In genomic region chr4:140071806-140072205, GRCh38 we compare ENCODE assay signal across 8 cellular contexts.
DNase-seq lines count a peak whose midpoint lies in the region; ATAC-seq and TF ChIP-seq lines count a peak whose summit lies in the region.

No MANE protein-coding gene starts in this region.

- intact Hi-C loops in vagina (cut with DNase I): no loop called here

- TF ChIP-seq POLR2A in vagina (IDR thresholded peaks at IDR 0.05): no peak

- H3K36me3 Mint-ChIP-seq in chondrocyte (ENCODE audit: low read depth) (no peaks in the 10 kb centered on the region), progenitor cell of endocrine pancreas (ENCODE audit: insufficient read depth) (no peaks in the 10 kb centered on the region)

- H3K4me1 Mint-ChIP-seq in chondrocyte (ENCODE audit: low read depth): peaks cover 36% of the 10 kb centered on the region
- peaks cover 23% of the 10 kb centered on the region for H3K4me1 Mint-ChIP-seq in progenitor cell of endocrine pancreas (ENCODE audit: low read depth)

- H3K4me3 Mint-ChIP-seq in chondrocyte (ENCODE audit: unreplicated experiment) (peak overlapping the region; percentile 8), progenitor cell of endocrine pancreas (ENCODE audit: low read depth) (no peak overlapping the region)

- no peaks in the 10 kb centered on the region for H3K27me3 ChIP-seq in vagina

- H3K4me1 ChIP-seq in vagina: no peaks in the 10 kb centered on the region

- no peaks in the 10 kb centered on the region for H3K36me3 ChIP-seq in vagina

- H3K9me3 Mint-ChIP-seq in chondrocyte (ENCODE audit: low read depth) (no peaks in the 10 kb centered on the region), progenitor cell of endocrine pancreas (ENCODE audit: low read depth) (no peaks in the 10 kb centered on the region)

- ATAC-seq in GM18867 (IDR thresholded peaks at IDR 0.05; ENCODE audit: unreplicated experiment): peak; percentile 87
- peak; percentile 80 for ATAC-seq in HG03097 (IDR thresholded peaks at IDR 0.05; ENCODE audit: low FRiP score, unreplicated experiment)

- H3K27ac ChIP-seq in vagina: no peak overlapping the region

- H3K4me3 ChIP-seq in vagina: no peak overlapping the region

- peak overlapping the region; percentile 89 for H3K27ac Mint-ChIP-seq in chondrocyte (ENCODE audit: unreplicated experiment)
- no peak overlapping the region for H3K27ac Mint-ChIP-seq in progenitor cell of endocrine pancreas

- DNase-seq in UCSD-AML1 (lab: John Stamatoyannopoulos, UW; ENCODE audit: unreplicated experiment) (peak; percentile 64), chondrocyte (ENCODE audit: low spot score) (no peak), progenitor cell of endocrine pancreas (ENCODE audit: low spot score, unreplicated experiment) (no peak), vagina (ENCODE audit: extremely low spot score in 2 of 2) (no peak), COR-L47 (lab: John Stamatoyannopoulos, UW) (no peak)
- peak in 3 of 4 experiments; percentile 20 to 55 (median 42) for DNase-seq in stimulated activated CD4-positive, alpha-beta T cell treated with anti-CD3 and anti-CD28 coated beads, Interleukin-1b, Interleukin-23, amount 100 ng/mL, for 24 hours (ENCODE audit: low read depth in 4 of 4, low spot score in 1 of 4)

- TF ChIP-seq CTCF in chondrocyte (IDR thresholded peaks at IDR 0.05) (no peak), progenitor cell of endocrine pancreas (IDR thresholded peaks at IDR 0.05; ENCODE audit: unreplicated experiment) (no peak), vagina (IDR thresholded peaks at IDR 0.05) (no peak)

- H3K9me3 ChIP-seq in vagina: no peaks in the 10 kb centered on the region

- H3K27me3 Mint-ChIP-seq in chondrocyte (ENCODE audit: low read depth) (no peaks in the 10 kb centered on the region), progenitor cell of endocrine pancreas (no peaks in the 10 kb centered on the region)

Comparison
In these comparisons a context has a peak if more than half of its experiments do, and no peak if none do; other contexts are left out.
1. DNase-seq: peak in UCSD-AML1 (single experiment) and stimulated activated CD4-positive, alpha-beta T cell treated with anti-CD3 and anti-CD28 coated beads, Interleukin-1b, Interleukin-23, amount 100 ng/mL, for 24 hours (3 of 4); none in chondrocyte (single experiment), progenitor cell of endocrine pancreas (single experiment), vagina (0 of 2) and COR-L47 (single experiment).